In the genomic region with DNA sequence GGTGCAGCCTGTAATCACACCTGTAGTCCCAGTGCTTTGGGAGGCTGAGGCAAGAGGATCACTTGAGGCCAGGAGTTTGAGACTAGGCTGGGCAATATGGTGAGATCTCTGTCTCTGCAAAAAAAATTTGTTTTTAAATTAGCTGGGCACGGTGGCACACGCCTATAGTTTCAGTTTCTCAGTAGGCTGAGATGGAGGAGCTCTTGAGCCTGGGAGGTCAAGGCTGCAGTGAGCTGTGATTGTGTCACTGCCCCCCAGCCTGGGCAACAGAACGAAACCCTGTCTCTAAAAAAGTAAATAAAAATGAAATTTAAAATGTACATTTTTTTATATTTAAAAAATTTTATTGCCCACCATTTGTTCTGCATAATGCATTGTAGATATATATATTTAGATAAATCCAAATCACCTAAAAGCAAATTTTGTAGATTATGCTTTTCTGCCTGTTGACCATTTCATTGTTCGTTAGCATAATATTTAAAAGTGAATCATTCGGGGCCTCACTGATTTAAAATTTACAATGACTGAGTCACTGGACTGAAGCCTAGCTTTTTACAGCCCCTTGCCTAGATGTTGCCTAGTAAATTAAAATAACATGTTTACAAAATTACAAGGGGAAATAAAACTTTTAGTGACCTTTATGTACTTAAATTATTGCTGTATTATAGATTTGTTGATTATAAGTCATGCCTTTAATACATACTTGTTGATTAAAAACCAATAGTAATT, we compare ENCODE assay signal across 20 cellular contexts.
DNase-seq lines count a peak whose midpoint lies in the region; ATAC-seq, FAIRE-seq and TF ChIP-seq lines count a peak whose summit lies in the region.
"Had no signal": no experiment of that assay in that cellular context is flagged by ENCODE, and none has a peak within 500 bp of the region (broad histone marks: within the 10 kb centered on the region; RNA-seq: fewer than 3 reads in every experiment).

No MANE protein-coding gene starts in this region.

- dilution Hi-C loops in endothelial cell of umbilical vein (cut with MboI; ENCODE audit: extremely low pct_ligation_motif_present, low sequenced_read_pairs) = no loop called here

- TF ChIP-seq EP300 in SK-N-SH (IDR thresholded peaks at IDR 0.05; ENCODE audit: borderline replicate concordance in 1 of 2, low read depth in 1 of 2, low read length in 1 of 2) = no peak

- WGBS in SK-N-SH (ENCODE audit: low lambda C conversion rate) = 83% methylated on average over 5 of the region's 5 CpGs

- H3K9me1 ChIP-seq in endothelial cell of umbilical vein (replicated peaks; ENCODE audit: control insufficient read depth, extremely low read depth, insufficient read depth, low read length) = no peaks in the 10 kb centered on the region

- no peak overlapping the region; a peak in 1 of 4 replicates for H3K27ac ChIP-seq in SK-N-SH (ENCODE audit: low read depth in 2 of 2, low read length in 1 of 2)
- H3K27ac ChIP-seq in endothelial cell of umbilical vein (ENCODE audit: insufficient read depth, low read depth, low read length) = no peak overlapping the region
- H3K27ac ChIP-seq: gastroesophageal sphincter, tibial artery had no signal

- peaks cover 3% of the 10 kb centered on the region for H3F3A ChIP-seq in SK-N-SH (replicated peaks; ENCODE audit: insufficient read depth)

- H3K9me2 ChIP-seq in SK-N-SH = no peaks in the 10 kb centered on the region

- H4K20me1 ChIP-seq in SK-N-SH (ENCODE audit: insufficient read depth) = no peaks in the 10 kb centered on the region
- H4K20me1 ChIP-seq in endothelial cell of umbilical vein (replicated peaks; ENCODE audit: control insufficient read depth, extremely low read depth, insufficient read depth, low read length) = no peaks in the 10 kb centered on the region

- intact Hi-C loops in endothelial cell of umbilical vein (cut with micrococcal nuclease) = no loop called here

- H3K9me3 ChIP-seq in SK-N-SH (no peaks in the 10 kb centered on the region), endothelial cell of umbilical vein (replicated peaks; ENCODE audit: control insufficient read depth, insufficient read depth, low read length) (no peaks in the 10 kb centered on the region)
- H3K9me3 ChIP-seq: gastroesophageal sphincter, mucosa of descending colon, tibial artery had no signal

- H3K4me1 ChIP-seq in SK-N-SH (ENCODE audit: control insufficient read depth in 1 of 2, insufficient read depth in 2 of 2, low read depth in 1 of 2, low read length in 1 of 2) (no peaks in the 10 kb centered on the region; a peak in 3 of 4 replicates), endothelial cell of umbilical vein (ENCODE audit: control insufficient read depth, extremely low read depth, insufficient read depth, low read length) (no peaks in the 10 kb centered on the region)
- H3K4me1 ChIP-seq: gastroesophageal sphincter had no signal

- FAIRE-seq in A204.1 (lab: Jason Lieb, UNC) = peak; percentile 40
- FAIRE-seq in endothelial cell of umbilical vein (lab: Jason Lieb, UNC) = peak; percentile 15
- FAIRE-seq: GM12892 had no signal

- peak overlapping the region; percentile 36; the same call in 1 of the 2 replicates for H3K4me2 ChIP-seq in SK-N-SH
- no peak overlapping the region for H3K4me2 ChIP-seq in endothelial cell of umbilical vein (ENCODE audit: insufficient read depth, low read length)

- no peaks in the 10 kb centered on the region for H3K79me2 ChIP-seq in SK-N-SH (ENCODE audit: insufficient read depth)
- H3K79me2 ChIP-seq in endothelial cell of umbilical vein (ENCODE audit: control insufficient read depth, insufficient read depth, low read length) = peaks cover 2% of the 10 kb centered on the region

- no peak overlapping the region for H3K27ac Mint-ChIP-seq in effector memory CD8-positive, alpha-beta T cell

- H3K4me3 ChIP-seq in SK-N-SH (ENCODE audit: low read depth in 2 of 2, low read length in 1 of 2) (no peak overlapping the region), endothelial cell of umbilical vein (replicated peaks in 1 of 3; ENCODE audit: insufficient read depth in 1 of 3, low read depth in 1 of 3, low read length in 3 of 3) (no peak overlapping the region)
- H3K4me3 ChIP-seq: gastroesophageal sphincter, mucosa of descending colon, tibial artery had no signal

- TF ChIP-seq POLR2A in endothelial cell of umbilical vein (IDR thresholded peaks at IDR 0.05; ENCODE audit: low read depth, low read length) = no peak

- H2AFZ ChIP-seq in SK-N-SH (ENCODE audit: low read depth) (no peak overlapping the region), endothelial cell of umbilical vein (ENCODE audit: low read depth, low read length) (no peak overlapping the region)

- POLR2A ChIA-PET in SK-N-SH (lab: Yijun Ruan, JAX) = no interaction called here
- POLR2A ChIA-PET in endothelial cell of umbilical vein (lab: Charles Lee) = no interaction called here

- no peak for TF ChIP-seq CTCF in SK-N-SH (IDR thresholded peaks at IDR 0.05)
- TF ChIP-seq CTCF in endothelial cell of umbilical vein (IDR thresholded peaks at IDR 0.05; ENCODE audit: extremely low read depth in 1 of 2, insufficient read depth in 1 of 2, low read depth in 1 of 2, low read length in 2 of 2) = no peak

- DNase-seq in GM04504 (ENCODE audit: low read depth) = peak; percentile 32
- no peak for DNase-seq in SK-N-SH
- no peak for DNase-seq in endothelial cell of umbilical vein (ENCODE audit: low read depth, low spot score)
- no peak for DNase-seq in activated naive CD4-positive, alpha-beta T cell (lab: John Stamatoyannopoulos, UW)
- DNase-seq in HPDE6-E6E7 (ENCODE audit: extremely low spot score) = no peak
- no peak for DNase-seq in effector memory CD8-positive, alpha-beta T cell
- DNase-seq: activated gamma-delta T cell; aorta; Karpas-422; mucosa of descending colon; NCI-H2171 treated with DMSO at 0.1 percent for 48 hours; NCI-H774; RPMI8226; stimulated activated naive CD4-positive, alpha-beta T cell; tibial artery had no signal

- CTCF ChIA-PET in SK-N-SH (lab: Yijun Ruan, JAX) = no interaction called here
- CTCF ChIA-PET in endothelial cell of umbilical vein (lab: Charles Lee) = interaction anchor here (0.7 to 1.6 kb wide), 2 partner anchors 90 to 234 kb away, joined by 3 read pairs; no protein-coding TSS in a partner anchor

- TF ChIP-seq RAD21 in SK-N-SH (IDR thresholded peaks at IDR 0.05; ENCODE audit: low read length) = no peak

- H3K27me3 Mint-ChIP-seq in effector memory CD8-positive, alpha-beta T cell = no peaks in the 10 kb centered on the region

- H3K9ac ChIP-seq in SK-N-SH (no peak overlapping the region), endothelial cell of umbilical vein (replicated peaks; ENCODE audit: extremely low read depth, insufficient read depth, low read length) (no peak overlapping the region)

- H3K9me3 Mint-ChIP-seq in effector memory CD8-positive, alpha-beta T cell = no peaks in the 10 kb centered on the region

- BruUV-seq in endothelial cell of umbilical vein (replicated peaks; lab: Mats Ljungman, UMichigan) = no TSS peak

- H3K4me1 Mint-ChIP-seq in effector memory CD8-positive, alpha-beta T cell (ENCODE audit: low read depth in 2 of 2) = peaks cover 15 to 30% of the 10 kb centered on the region in 2 donors

- no peak overlapping the region for H3K4me3 Mint-ChIP-seq in effector memory CD8-positive, alpha-beta T cell

- peaks cover 19% of the 10 kb centered on the region for H3K36me3 Mint-ChIP-seq in effector memory CD8-positive, alpha-beta T cell (ENCODE audit: insufficient read depth)

- H3K36me3 ChIP-seq in SK-N-SH (replicated peaks in 1 of 2; ENCODE audit: control insufficient read depth in 1 of 2, insufficient read depth in 2 of 2, low read length in 1 of 2) = peaks cover 8 to 13% of the 10 kb centered on the region in 2 experiments
- H3K36me3 ChIP-seq in endothelial cell of umbilical vein (ENCODE audit: control insufficient read depth in 2 of 2, extremely low read depth in 1 of 2, insufficient read depth in 2 of 2, low read length in 2 of 2) = no peaks in the 10 kb centered on the region

- ATAC-seq in HG02970 (IDR thresholded peaks at IDR 0.05; ENCODE audit: low FRiP score, unreplicated experiment) = no peak
- no peak for ATAC-seq in effector memory CD8-positive, alpha-beta T cell (replicated peaks)
- ATAC-seq: gastroesophageal sphincter, left lobe of liver, mucosa of descending colon had no signal

- H3K27me3 ChIP-seq in SK-N-SH (ENCODE audit: insufficient read depth) (no peaks in the 10 kb centered on the region), endothelial cell of umbilical vein (ENCODE audit: control insufficient read depth in 2 of 2, insufficient read depth in 2 of 2, low read length in 2 of 2) (no peaks in the 10 kb centered on the region)
- H3K27me3 ChIP-seq: gastroesophageal sphincter, tibial artery had no signal

TF ChIP-seq in SK-N-SH, 30 proteins besides CTCF, POLR2A, EP300 and RAD21 (continues in another document):
- TF ChIP-seq POLR2AphosphoS5 (IDR thresholded peaks at IDR 0.05; ENCODE audit: low read depth, low read length) = no peak

TF ChIP-seq in endothelial cell of umbilical vein, 7 proteins besides CTCF, POLR2A, EP300 and RAD21:
- no peak for TF ChIP-seq GATA2 (IDR thresholded peaks at IDR 0.05; ENCODE audit: insufficient read depth, insufficient read length, low read depth, low read length)
- TF ChIP-seq FOS (IDR thresholded peaks at IDR 0.05; ENCODE audit: borderline replicate concordance, insufficient read depth, low read length) = no peak
- no peak for TF ChIP-seq POLR2AphosphoS5 (IDR thresholded peaks at IDR 0.05; ENCODE audit: insufficient read depth, low read depth, low read length)
- TF ChIP-seq, protein P1, sequence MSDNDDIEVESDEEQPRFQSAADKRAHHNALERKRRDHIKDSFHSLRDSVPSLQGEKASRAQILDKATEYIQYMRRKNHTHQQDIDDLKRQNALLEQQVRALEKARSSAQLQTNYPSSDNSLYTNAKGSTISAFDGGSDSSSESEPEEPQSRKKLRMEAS (IDR thresholded peaks at IDR 0.05; ENCODE audit: insufficient read depth, insufficient read length) = no peak
- no peak for TF ChIP-seq JUN (IDR thresholded peaks at IDR 0.05; ENCODE audit: borderline replicate concordance, insufficient read depth, insufficient read length, low read depth)
- TF ChIP-seq MYC (IDR thresholded peaks at IDR 0.05; ENCODE audit: low read depth, low read length) = no peak
- TF ChIP-seq EZH2 (IDR thresholded peaks at IDR 0.05; ENCODE audit: borderline replicate concordance, low read depth, low read length, severe bottlenecking) = no peak
